14 cellular contexts compared by ENCODE assay signal in the genomic region with DNA sequence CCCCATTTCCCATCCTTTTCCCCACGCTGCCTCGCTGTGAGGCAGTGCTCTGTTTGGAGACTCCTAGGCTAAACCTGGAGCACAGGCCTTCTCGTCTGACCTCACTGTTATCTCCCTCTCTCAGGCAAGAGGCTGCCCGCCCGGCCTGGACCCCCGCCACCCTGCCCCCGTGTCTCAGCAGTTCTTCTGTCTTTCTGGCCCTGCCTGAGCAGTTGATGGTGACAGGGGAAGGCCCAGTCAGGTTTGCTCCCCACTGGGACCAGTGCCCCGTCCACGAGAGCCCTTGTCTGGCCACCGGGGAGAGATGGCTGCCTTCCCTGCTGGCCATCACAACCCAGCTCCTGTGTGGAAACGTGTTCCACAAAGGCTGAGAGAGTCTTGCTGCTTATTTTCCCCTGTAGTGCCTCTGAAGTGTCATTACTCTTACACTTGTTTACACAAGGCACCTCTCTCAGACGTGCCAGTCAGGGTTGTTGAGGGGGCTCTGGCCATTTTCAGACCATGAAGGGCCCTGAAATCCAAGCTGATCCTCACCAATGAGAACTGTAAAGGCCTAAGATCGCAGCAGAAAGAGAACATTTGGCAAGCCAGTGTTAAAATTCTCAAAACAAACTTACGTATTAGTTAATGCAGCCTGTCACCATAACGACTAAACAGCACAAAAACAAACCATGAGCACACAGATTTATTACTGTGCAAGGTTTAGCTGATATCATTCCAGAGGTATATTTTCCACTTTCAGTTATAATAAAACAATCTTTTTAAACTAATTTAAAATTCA.
DNase-seq lines count a peak whose midpoint lies in the region; ATAC-seq and TF ChIP-seq lines count a peak whose summit lies in the region.
"Had no signal": no experiment of that assay in that cellular context is flagged by ENCODE, and none has a peak within 500 bp of the region (broad histone marks: within the 10 kb centered on the region; RNA-seq: fewer than 3 reads in every experiment).

No MANE protein-coding gene starts in this region.

- no peaks in the 10 kb centered on the region for H3K27me3 Mint-ChIP-seq in brain
- H3K27me3 Mint-ChIP-seq in activated CD8-positive, alpha-beta T cell treated with anti-CD3 and anti-CD28 coated beads, Interleukin-2, amount 10 ng/mL, durations not matched to agents 7 days and 5 days (ENCODE audit: low read depth): no peaks in the 10 kb centered on the region

- TF ChIP-seq CTCF in brain (conservative IDR thresholded peaks at IDR 0.05) (no peak), hepatocyte (IDR thresholded peaks at IDR 0.05; ENCODE audit: poor library complexity) (no peak)

- no peak overlapping the region for H3K4me3 ChIP-seq in hepatocyte

- H3K27ac Mint-ChIP-seq in brain: peak overlapping the region; percentile 65 to 94 (median 77)
- no peak overlapping the region for H3K27ac Mint-ChIP-seq in activated CD8-positive, alpha-beta T cell treated with anti-CD3 and anti-CD28 coated beads, Interleukin-2, amount 10 ng/mL, durations not matched to agents 7 days and 5 days
- H3K27ac Mint-ChIP-seq: CD8-positive, alpha-beta T cell; stimulated activated naive B cell treated with anti-CD40 and anti-IgM and Interleukin-4, amounts not matched to agents 10 μg/mL and 1 μg/mL and 100 μg/mL, for 72 hours had no signal

- peak; percentile 61 for ATAC-seq in sciatic nerve
- ATAC-seq in activated CD8-positive, alpha-beta T cell treated with anti-CD3 and anti-CD28 coated beads, Interleukin-2, amount 10 ng/mL, durations not matched to agents 7 days and 5 days: no peak
- ATAC-seq in HG03432 (IDR thresholded peaks at IDR 0.05; ENCODE audit: unreplicated experiment): no peak
- ATAC-seq in HG02571 (IDR thresholded peaks at IDR 0.05; ENCODE audit: unreplicated experiment): no peak
- no peak for ATAC-seq in SK-N-SH treated with all-trans-retinoic acid at 6 μM for 48 hours
- ATAC-seq: CD8-positive, alpha-beta T cell; stimulated activated naive B cell treated with anti-CD40 and anti-IgM and Interleukin-4, amounts not matched to agents 10 μg/mL and 1 μg/mL and 100 μg/mL, for 72 hours had no signal

- peak overlapping the region; percentile 72 for H3K27ac ChIP-seq in hepatocyte

- no peaks in the 10 kb centered on the region for H3K27me3 ChIP-seq in hepatocyte

- 59% methylated on average over 15 of the region's 15 CpGs for WGBS in hepatocyte (ENCODE audit: low lambda C conversion rate, missing lambda C conversion rate)

- H3K4me1 ChIP-seq in hepatocyte (ENCODE audit: insufficient read depth): peaks cover 17% of the 10 kb centered on the region

- H3K9me2 ChIP-seq in hepatocyte (replicated peaks; ENCODE audit: insufficient read depth): no peaks in the 10 kb centered on the region

- H3K79me2 ChIP-seq in hepatocyte: no peaks in the 10 kb centered on the region

- CTCF ChIA-PET in activated CD8-positive, alpha-beta T cell treated with anti-CD3 and anti-CD28 coated beads, Interleukin-2, amount 10 ng/mL, durations not matched to agents 7 days and 5 days (lab: Charles Lee): no interaction called here

- POLR2A ChIA-PET in activated CD8-positive, alpha-beta T cell treated with anti-CD3 and anti-CD28 coated beads, Interleukin-2, amount 10 ng/mL, durations not matched to agents 7 days and 5 days (lab: Charles Lee): no interaction called here

- H3K4me1 Mint-ChIP-seq in brain: peaks cover 54% of the 10 kb centered on the region
- H3K4me1 Mint-ChIP-seq in activated CD8-positive, alpha-beta T cell treated with anti-CD3 and anti-CD28 coated beads, Interleukin-2, amount 10 ng/mL, durations not matched to agents 7 days and 5 days (ENCODE audit: low read depth): no peaks in the 10 kb centered on the region

- no peaks in the 10 kb centered on the region for H3K36me3 ChIP-seq in hepatocyte (replicated peaks; ENCODE audit: insufficient read depth, low read depth)

- H2AFZ ChIP-seq in hepatocyte: no peak overlapping the region

- H4K20me1 ChIP-seq in hepatocyte (ENCODE audit: insufficient read depth, poor library complexity, severe bottlenecking): no peaks in the 10 kb centered on the region

- H3K36me3 Mint-ChIP-seq in brain: no peaks in the 10 kb centered on the region
- no peaks in the 10 kb centered on the region for H3K36me3 Mint-ChIP-seq in activated CD8-positive, alpha-beta T cell treated with anti-CD3 and anti-CD28 coated beads, Interleukin-2, amount 10 ng/mL, durations not matched to agents 7 days and 5 days (ENCODE audit: low read depth)
- H3K36me3 Mint-ChIP-seq: CD8-positive, alpha-beta T cell; stimulated activated naive B cell treated with anti-CD40 and anti-IgM and Interleukin-4, amounts not matched to agents 10 μg/mL and 1 μg/mL and 100 μg/mL, for 72 hours had no signal

- DNase-seq in NCI-H1092 treated with DMSO at 0.1 percent for 48 hours (lab: John Stamatoyannopoulos, UW) (peak; percentile 76), hepatocyte (ENCODE audit: low spot score) (peak; percentile 43), sciatic nerve (ENCODE audit: low spot score) (peak; percentile 51)
- no peak for DNase-seq in activated CD8-positive, alpha-beta T cell treated with anti-CD3 and anti-CD28 coated beads, Interleukin-2, amount 10 ng/mL, durations not matched to agents 7 days and 5 days
- DNase-seq: CD8-positive, alpha-beta T cell; cerebellar nuclear complex; H7; midbrain; stimulated activated naive B cell treated with anti-CD40 and anti-IgM and Interleukin-4, amounts not matched to agents 10 μg/mL and 1 μg/mL and 100 μg/mL, for 72 hours; T1000 had no signal

- intact Hi-C loops in sciatic nerve (cut with DNase I): no loop called here

- no peak overlapping the region for H3K4me2 ChIP-seq in hepatocyte

- peaks cover 0 to 3% (median 0%) of the 10 kb centered on the region in 5 experiments for H3K9me3 Mint-ChIP-seq in brain
- no peaks in the 10 kb centered on the region for H3K9me3 Mint-ChIP-seq in activated CD8-positive, alpha-beta T cell treated with anti-CD3 and anti-CD28 coated beads, Interleukin-2, amount 10 ng/mL, durations not matched to agents 7 days and 5 days (ENCODE audit: insufficient read depth)
- H3K9me3 Mint-ChIP-seq: CD8-positive, alpha-beta T cell had no signal

- no peak overlapping the region for H3K4me3 Mint-ChIP-seq in brain
- H3K4me3 Mint-ChIP-seq in activated CD8-positive, alpha-beta T cell treated with anti-CD3 and anti-CD28 coated beads, Interleukin-2, amount 10 ng/mL, durations not matched to agents 7 days and 5 days: no peak overlapping the region
- H3K4me3 Mint-ChIP-seq: CD8-positive, alpha-beta T cell; stimulated activated naive B cell treated with anti-CD40 and anti-IgM and Interleukin-4, amounts not matched to agents 10 μg/mL and 1 μg/mL and 100 μg/mL, for 72 hours had no signal

- no peaks in the 10 kb centered on the region for H3K9me3 ChIP-seq in hepatocyte (ENCODE audit: low read depth)

TF ChIP-seq in SK-N-SH treated with all-trans-retinoic acid at 6 μM for 48 hours, 23 proteins besides CTCF, POLR2A, EP300 and RAD21:
- no peak for TF ChIP-seq SNAI2 (CRISPR knock-in tag; IDR thresholded peaks at IDR 0.05)
